In the genomic region with DNA sequence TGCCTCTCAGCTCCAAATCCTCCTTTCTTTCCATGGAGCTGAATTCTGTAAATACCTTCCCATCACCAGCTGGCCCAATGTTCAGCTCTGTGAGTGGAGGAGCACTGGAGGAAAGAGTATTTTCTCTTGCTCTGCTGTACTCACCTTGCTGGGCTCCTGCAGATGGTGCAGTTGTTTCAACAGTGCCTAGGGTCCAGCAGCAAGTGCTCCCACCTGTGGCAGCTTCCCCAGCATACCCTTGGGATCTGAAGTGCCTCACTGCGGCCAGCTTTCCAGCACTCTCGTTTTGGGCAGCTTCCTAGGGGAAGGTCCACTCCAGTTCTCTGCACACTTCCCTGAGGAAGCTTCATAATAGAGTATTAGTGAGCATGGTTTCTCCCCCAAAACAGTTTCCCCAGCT, we compare ENCODE assay signal across 15 cellular contexts.
DNase-seq lines count a peak whose midpoint lies in the region; ATAC-seq and TF ChIP-seq lines count a peak whose summit lies in the region.
"Had no signal": no experiment of that assay in that cellular context is flagged by ENCODE, and none has a peak within 500 bp of the region (broad histone marks: within the 10 kb centered on the region; RNA-seq: fewer than 3 reads in every experiment).

No MANE protein-coding gene starts in this region.

- no peak overlapping the region for H3K4me2 ChIP-seq in neuronal stem cell (ENCODE audit: insufficient read depth, low read length, poor library complexity, severe bottlenecking)
- H3K4me2 ChIP-seq: BLaER1 had no signal

- no peaks in the 10 kb centered on the region for H3K27me3 Mint-ChIP-seq in WTC11 (ENCODE audit: low read depth)
- H3K27me3 Mint-ChIP-seq in naive thymus-derived CD8-positive, alpha-beta T cell, result peaks cover 0 to 2% (median 0%) of the 10 kb centered on the region in 5 donors
- H3K27me3 Mint-ChIP-seq in HFFc6 (ENCODE audit: insufficient read depth), result no peaks in the 10 kb centered on the region
- H3K27me3 Mint-ChIP-seq: CD8-positive, alpha-beta memory T cell had no signal

- H2AFZ ChIP-seq in neuronal stem cell (ENCODE audit: low read length), result no peak overlapping the region

- H3K4me1 Mint-ChIP-seq in WTC11, result peaks cover 3% of the 10 kb centered on the region; the same call in 1 of the 2 replicates
- H3K4me1 Mint-ChIP-seq in naive thymus-derived CD8-positive, alpha-beta T cell, result peaks cover 0 to 4% (median under 1%) of the 10 kb centered on the region in 4 donors
- peaks cover 24% of the 10 kb centered on the region for H3K4me1 Mint-ChIP-seq in HFFc6 (ENCODE audit: low read depth)
- H3K4me1 Mint-ChIP-seq: CD8-positive, alpha-beta memory T cell had no signal

- peak overlapping the region; percentile 33 for H3K18ac ChIP-seq in neuronal stem cell (ENCODE audit: low read length)

- 0 out of 2 replicates have a peak, but pooled peaks cover under 1% of the 10 kb centered on the region for H3K36me3 Mint-ChIP-seq in WTC11
- H3K36me3 Mint-ChIP-seq in naive thymus-derived CD8-positive, alpha-beta T cell, result peaks cover 0 to 2% (median 0%) of the 10 kb centered on the region in 3 donors
- H3K36me3 Mint-ChIP-seq in HFFc6 (ENCODE audit: low read depth), result peaks cover 54% of the 10 kb centered on the region

- H3K27ac Mint-ChIP-seq in WTC11 (no peak overlapping the region), HFFc6 (no peak overlapping the region)
- no peak overlapping the region for H3K27ac Mint-ChIP-seq in naive thymus-derived CD8-positive, alpha-beta T cell
- H3K27ac Mint-ChIP-seq: CD8-positive, alpha-beta memory T cell had no signal

- H3K9me3 Mint-ChIP-seq in WTC11 (peaks cover 5% of the 10 kb centered on the region), HFFc6 (no peaks in the 10 kb centered on the region)
- peaks cover 0 to 5% (median 0%) of the 10 kb centered on the region in 9 donors for H3K9me3 Mint-ChIP-seq in naive thymus-derived CD8-positive, alpha-beta T cell

- H4K91ac ChIP-seq in neuronal stem cell (ENCODE audit: low read depth, low read length, poor library complexity), result no peak overlapping the region

- H3K23ac ChIP-seq in neuronal stem cell (ENCODE audit: low read depth, low read length, poor library complexity), result no peak overlapping the region

- POLR2A ChIA-PET in HEK293 (lab: Yijun Ruan, JAX), result no interaction called here
- POLR2A ChIA-PET in WTC11 (lab: Charles Lee), result no interaction called here
- POLR2A ChIA-PET in naive thymus-derived CD8-positive, alpha-beta T cell (lab: Charles Lee), result no interaction called here

- H3K14ac ChIP-seq in neuronal stem cell (ENCODE audit: low read length), result no peak overlapping the region

- peak overlapping the region; percentile 9 for H2BK120ac ChIP-seq in neuronal stem cell (ENCODE audit: low read depth, low read length)

- no peaks in the 10 kb centered on the region for H3K79me1 ChIP-seq in neuronal stem cell (ENCODE audit: low read depth, low read length)

- H4K8ac ChIP-seq in neuronal stem cell (ENCODE audit: low read depth, low read length), result no peak overlapping the region

- peak; percentile 64 for ATAC-seq in WTC11
- ATAC-seq in GM21381 (IDR thresholded peaks at IDR 0.05; ENCODE audit: unreplicated experiment), result no peak
- ATAC-seq in naive thymus-derived CD8-positive, alpha-beta T cell, result no peak

- peak overlapping the region; percentile 29 for H2BK5ac ChIP-seq in neuronal stem cell (ENCODE audit: low read length)

- CTCF ChIA-PET in HEK293 (lab: Yijun Ruan, JAX), result interaction anchor here (0.6 kb wide), 1 partner anchor 230 kb away, joined by 3 read pairs; no protein-coding TSS in a partner anchor
- CTCF ChIA-PET in WTC11 (lab: Charles Lee), result interaction anchor here (0.6 to 1.9 kb wide), 2 partner anchors 40 to 903 kb away, joined by 4 to 7 read pairs; no protein-coding TSS in a partner anchor

- no peaks in the 10 kb centered on the region for H3K27me3 ChIP-seq in neuronal stem cell (ENCODE audit: control insufficient read depth in 3 of 3, insufficient read depth in 3 of 3, low read depth in 1 of 3, low read length in 3 of 3)
- H3K27me3 ChIP-seq: BLaER1 had no signal

- WGBS in neuronal stem cell (ENCODE audit: extremely low coverage in 2 of 2, insufficient read length in 2 of 2, insufficient replicate concordance in 1 of 2), 2 donors, result no CpG with 5 or more reads among the region's 2 CpGs

- H2BK15ac ChIP-seq in neuronal stem cell (ENCODE audit: low read length), result no peak overlapping the region

- DNase-seq in NCI-H748 (lab: John Stamatoyannopoulos, UW; ENCODE audit: unreplicated experiment) (peak; percentile 5), NCI-H748 treated with DMSO at 0.1 percent for 48 hours (lab: John Stamatoyannopoulos, UW) (no peak), WTC11 (ENCODE audit: low spot score) (no peak), neuronal stem cell (ENCODE audit: low spot score) (no peak), HFFc6 (no peak)
- DNase-seq in naive thymus-derived CD8-positive, alpha-beta T cell, result no peak
- DNase-seq: 8988T; AML-193; Caco-2; CD8-positive, alpha-beta memory T cell; DND-41; GF-D8 had no signal

- H3K36me3 ChIP-seq in HEK293 (ENCODE audit: control insufficient read depth in 2 of 2, insufficient read depth in 1 of 2, low read length in 2 of 2) (no peaks in the 10 kb centered on the region), neuronal stem cell (replicated peaks in 1 of 2; ENCODE audit: control insufficient read depth in 2 of 2, insufficient read depth in 2 of 2, low read length in 2 of 2) (no peaks in the 10 kb centered on the region)
- H3K36me3 ChIP-seq: BLaER1 had no signal

- no peak overlapping the region for H2BK12ac ChIP-seq in neuronal stem cell (ENCODE audit: low read length)

- no peak overlapping the region for H3K4ac ChIP-seq in neuronal stem cell (ENCODE audit: low read length)

- H3K4me3 Mint-ChIP-seq in WTC11, result no peak overlapping the region
- H3K4me3 Mint-ChIP-seq in naive thymus-derived CD8-positive, alpha-beta T cell, result no peak overlapping the region
- no peak overlapping the region for H3K4me3 Mint-ChIP-seq in HFFc6
- H3K4me3 Mint-ChIP-seq: CD8-positive, alpha-beta memory T cell had no signal

- TF ChIP-seq CTCF in HEK293 (tag by site-specific recombination; IDR thresholded peaks at IDR 0.05), result no peak
- no peak for TF ChIP-seq CTCF in WTC11 (IDR thresholded peaks at IDR 0.05)
- TF ChIP-seq CTCF in HFFc6 (IDR thresholded peaks at IDR 0.05), result no peak

- no peak overlapping the region for H2AK5ac ChIP-seq in neuronal stem cell (ENCODE audit: low read depth, low read length)

- H3K4me1 ChIP-seq in HEK293 (ENCODE audit: control insufficient read depth, insufficient read depth, low read length) (peaks cover 3% of the 10 kb centered on the region; the same call in 1 of the 2 replicates), neuronal stem cell (ENCODE audit: control insufficient read depth in 2 of 2, insufficient read depth in 1 of 2, low read depth in 1 of 2, low read length in 2 of 2) (no peaks in the 10 kb centered on the region)
- H3K4me1 ChIP-seq: BLaER1, Caco-2 had no signal

- no peak overlapping the region for H3K27ac ChIP-seq in HEK293 (ENCODE audit: extremely low read depth, low read depth, low read length)
- no peak overlapping the region for H3K27ac ChIP-seq in neuronal stem cell (replicated peaks; ENCODE audit: low read length)
- H3K27ac ChIP-seq: BLaER1 had no signal

- no peak overlapping the region for H3K9ac ChIP-seq in neuronal stem cell (ENCODE audit: low read depth, low read length, poor library complexity)
- H3K9ac ChIP-seq: BLaER1 had no signal

- H3K4me3 ChIP-seq in HEK293 (ENCODE audit: low read depth, low read length) (no peak overlapping the region), neuronal stem cell (ENCODE audit: low read length in 2 of 2) (peak overlapping the region in 1 of 2 donors; percentile 35)
- H3K4me3 ChIP-seq: BLaER1 had no signal

- H3K9me3 ChIP-seq in HEK293 (ENCODE audit: control insufficient read depth, insufficient read depth, low read depth, low read length) (no peaks in the 10 kb centered on the region), neuronal stem cell (replicated peaks in 1 of 2; ENCODE audit: control insufficient read depth in 2 of 2, insufficient read depth in 1 of 2, low read depth in 1 of 2, low read length in 2 of 2) (no peaks in the 10 kb centered on the region)
- H3K9me3 ChIP-seq: BLaER1, Caco-2 had no signal

TF ChIP-seq in HEK293, 187 proteins besides CTCF, POLR2A, EP300 and RAD21:
- TF ChIP-seq, protein P1, sequence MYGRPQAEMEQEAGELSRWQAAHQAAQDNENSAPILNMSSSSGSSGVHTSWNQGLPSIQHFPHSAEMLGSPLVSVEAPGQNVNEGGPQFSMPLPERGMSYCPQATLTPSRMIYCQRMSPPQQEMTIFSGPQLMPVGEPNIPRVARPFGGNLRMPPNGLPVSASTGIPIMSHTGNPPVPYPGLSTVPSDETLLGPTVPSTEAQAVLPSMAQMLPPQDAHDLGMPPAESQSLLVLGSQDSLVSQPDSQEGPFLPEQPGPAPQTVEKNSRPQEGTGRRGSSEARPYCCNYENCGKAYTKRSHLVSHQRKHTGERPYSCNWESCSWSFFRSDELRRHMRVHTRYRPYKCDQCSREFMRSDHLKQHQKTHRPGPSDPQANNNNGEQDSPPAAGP (tag by site-specific recombination; IDR thresholded peaks at IDR 0.05), result no peak
- TF ChIP-seq SCRT2 (tag by site-specific recombination; IDR thresholded peaks at IDR 0.05) (0 out of 2 replicates have a peak, but pooled peaks have one; percentile 43), SCRT1 (tag by site-specific recombination; IDR thresholded peaks at IDR 0.05; ENCODE audit: borderline replicate concordance) (peak; percentile 58; the same call in 1 of the 2 replicates)

TF ChIP-seq in WTC11, 78 proteins besides CTCF, POLR2A, EP300 and RAD21 (continues in another document):
- TF ChIP-seq, protein P2, sequence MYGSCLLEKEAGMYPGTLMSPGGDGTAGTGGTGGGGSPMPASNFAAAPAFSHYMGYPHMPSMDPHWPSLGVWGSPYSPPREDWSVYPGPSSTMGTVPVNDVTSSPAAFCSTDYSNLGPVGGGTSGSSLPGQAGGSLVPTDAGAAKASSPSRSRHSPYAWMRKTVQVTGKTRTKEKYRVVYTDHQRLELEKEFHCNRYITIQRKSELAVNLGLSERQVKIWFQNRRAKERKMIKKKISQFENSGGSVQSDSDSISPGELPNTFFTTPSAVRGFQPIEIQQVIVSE (CRISPR knock-in tag; IDR thresholded peaks at IDR 0.05; ENCODE audit: borderline replicate concordance), result no peak
- TF ChIP-seq, protein P3, sequence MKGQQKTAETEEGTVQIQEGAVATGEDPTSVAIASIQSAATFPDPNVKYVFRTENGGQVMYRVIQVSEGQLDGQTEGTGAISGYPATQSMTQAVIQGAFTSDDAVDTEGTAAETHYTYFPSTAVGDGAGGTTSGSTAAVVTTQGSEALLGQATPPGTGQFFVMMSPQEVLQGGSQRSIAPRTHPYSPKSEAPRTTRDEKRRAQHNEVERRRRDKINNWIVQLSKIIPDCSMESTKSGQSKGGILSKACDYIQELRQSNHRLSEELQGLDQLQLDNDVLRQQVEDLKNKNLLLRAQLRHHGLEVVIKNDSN (CRISPR knock-in tag; IDR thresholded peaks at IDR 0.05), result no peak
- TF ChIP-seq NFATC4 (CRISPR knock-in tag; IDR thresholded peaks at IDR 0.05) (no peak), ZNF121 (CRISPR knock-in tag; IDR thresholded peaks at IDR 0.05) (no peak)
